Comparison of ENCODE assay signal across 8 cellular contexts in the genomic region with DNA sequence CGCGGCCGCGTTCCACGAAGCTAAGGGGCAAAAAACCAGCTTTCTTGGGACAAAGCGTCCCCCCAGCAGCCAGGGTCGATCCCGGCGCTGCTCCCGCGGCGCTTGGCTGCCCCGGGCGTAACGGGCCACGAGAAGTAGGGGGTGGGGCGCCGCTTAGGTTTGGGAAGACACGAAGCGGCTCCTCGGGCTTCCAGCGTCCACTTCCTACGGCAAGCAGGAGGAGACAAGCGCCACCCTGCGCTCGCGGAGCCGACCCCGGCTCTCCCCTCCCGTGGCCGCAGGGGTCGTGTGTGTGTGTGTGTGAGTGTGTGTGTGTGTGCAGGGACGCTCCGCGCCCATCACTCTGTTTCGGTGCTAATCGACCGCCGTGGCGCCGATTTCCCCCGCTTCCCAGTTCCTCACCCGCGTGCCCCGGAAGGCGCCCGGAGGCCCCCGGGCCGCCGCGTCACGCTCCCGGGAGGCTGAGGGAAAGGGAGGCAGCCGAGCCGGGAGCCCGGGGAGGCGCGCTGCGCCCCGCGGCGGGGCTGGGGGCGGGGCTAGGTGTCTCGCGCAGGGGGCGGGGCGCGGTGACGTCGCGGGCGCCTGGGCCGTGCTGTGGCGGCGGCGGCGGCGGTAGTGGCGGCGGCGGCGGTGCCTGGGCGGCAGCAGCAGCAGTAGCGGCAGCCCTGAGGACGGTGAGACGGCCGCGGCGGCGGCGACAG. TPM values are rescaled to one million over a fixed set of nuclear protein-coding genes. Genes with fewer than 3 reads are reported as not detected.
A peak's percentile ranks its signal among the peaks of the same experiment; 100 is the strongest.
DNase-seq lines count a peak whose midpoint lies in the region; ATAC-seq and TF ChIP-seq lines count a peak whose summit lies in the region.

A gene (plus strand): TSS at position 575 of the 701 bp plus-strand sequence. CDS start 36,681 bp downstream, outside the sequence.

- H3K4me1 ChIP-seq in left ventricle myocardium inferior (peaks cover 61% of the 10 kb centered on the region), prostate gland (replicated peaks) (peaks cover 10% of the 10 kb centered on the region), upper lobe of right lung (peaks cover 24% of the 10 kb centered on the region)

- ATAC-seq in HG02571 (IDR thresholded peaks at IDR 0.05; ENCODE audit: unreplicated experiment) (peak; percentile 94), upper lobe of right lung (peak; percentile 96)

- H3K27me3 ChIP-seq in left ventricle myocardium inferior (ENCODE audit: low read depth): no peaks in the 10 kb centered on the region
- no peaks in the 10 kb centered on the region for H3K27me3 ChIP-seq in prostate gland (replicated peaks; ENCODE audit: insufficient read depth)
- H3K27me3 ChIP-seq in upper lobe of right lung: no peaks in the 10 kb centered on the region

- DNase-seq in GM10248 (ENCODE audit: extremely low spot score) (peak; percentile 94), NCI-H1105 (lab: John Stamatoyannopoulos, UW) (peak; percentile 85), T-helper 2 cell (peak; percentile 71 to 89 (median 77)), amygdala (lab: John Stamatoyannopoulos, UW) (peak; percentile 15 to 96 (median 80)), left ventricle myocardium inferior (peak; percentile 91), prostate gland (ENCODE audit: low spot score) (peak; percentile 86), upper lobe of right lung (peak; percentile 94)

- intact Hi-C loops in left ventricle myocardium inferior (cut with micrococcal nuclease): no loop called here
- intact Hi-C loops in prostate gland (cut with DNase I): loop anchor here (5.0 kb wide), 1 partner anchor 92 kb away; no protein-coding TSS in a partner anchor
- intact Hi-C loops in upper lobe of right lung (cut with DNase I): no loop called here

- under 1% methylated on average over 34 of the region's 91 CpGs for WGBS in prostate gland

- H3K9me3 ChIP-seq in left ventricle myocardium inferior (replicated peaks): no peaks in the 10 kb centered on the region
- H3K9me3 ChIP-seq in prostate gland: no peaks in the 10 kb centered on the region
- no peaks in the 10 kb centered on the region for H3K9me3 ChIP-seq in upper lobe of right lung

- H3K27ac ChIP-seq in left ventricle myocardium inferior (replicated peaks): peak within 1 kb of the TSS; percentile 100
- H3K27ac ChIP-seq in prostate gland: peak within 1 kb of the TSS; percentile 98 to 99
- H3K27ac ChIP-seq in upper lobe of right lung: peak within 1 kb of the TSS; percentile 98

- H3K36me3 ChIP-seq in left ventricle myocardium inferior: no peaks in the 10 kb centered on the region
- no peaks in the 10 kb centered on the region for H3K36me3 ChIP-seq in prostate gland
- H3K36me3 ChIP-seq in upper lobe of right lung: no peaks in the 10 kb centered on the region

- peak within 1 kb of the TSS; percentile 84 for H3K4me3 ChIP-seq in left ventricle myocardium inferior
- H3K4me3 ChIP-seq in prostate gland: peak within 1 kb of the TSS; percentile 97 to 98
- peak within 1 kb of the TSS; percentile 88 for H3K4me3 ChIP-seq in upper lobe of right lung

- POLR2A ChIA-PET in GM10248 (lab: Yijun Ruan, JAX): no interaction called here

- TF ChIP-seq POLR2A in prostate gland (IDR thresholded peaks at IDR 0.05): peak; percentile 65

- CTCF ChIA-PET in GM10248 (lab: Yijun Ruan, JAX): interaction anchor here (0.7 to 1.3 kb wide), 5 partner anchors 14 to 375 kb away, joined by 3 read pairs; no protein-coding TSS in a partner anchor

- TF ChIP-seq CTCF in GM10248 (IDR thresholded peaks at IDR 0.05; ENCODE audit: control extremely low read depth, extremely low read depth, low read depth, missing control alignments): peak; percentile 0
- TF ChIP-seq CTCF in left ventricle myocardium inferior (IDR thresholded peaks at IDR 0.05; ENCODE audit: borderline replicate concordance): no peak
- no peak for TF ChIP-seq CTCF in prostate gland (IDR thresholded peaks at IDR 0.05)
- TF ChIP-seq CTCF in upper lobe of right lung (IDR thresholded peaks at IDR 0.05): no peak

RNA-seq across cellular contexts. Expression of the gene that starts here (rescaled TPM):
- total RNA-seq in left ventricle myocardium inferior (50.8 TPM), prostate gland (10 to 100 TPM; 18.9 to 72.9 TPM), upper lobe of right lung (54.3 TPM)

Comparison
In these comparisons a context has a peak if more than half of its experiments do, and no peak if none do; other contexts are left out.
1. Peak in every context shown above with its lines: DNase-seq, ATAC-seq, H3K4me3 ChIP-seq and H3K27ac ChIP-seq.